19 cellular contexts compared by ENCODE assay signal in genomic region chr4:39406763-39407583, GRCh38. TPM values are rescaled to one million over a fixed set of nuclear protein-coding genes. Genes with fewer than 3 reads are reported as not detected.
DNase-seq lines count a peak whose midpoint lies in the region; ATAC-seq lines count a peak whose summit lies in the region.
"Had no signal": no experiment of that assay in that cellular context is flagged by ENCODE, and none has a peak within 500 bp of the region (broad histone marks: within the 10 kb centered on the region; RNA-seq: fewer than 3 reads in every experiment).

KLB (plus strand) TSS chr4:39406930; CDS start chr4:39406950, 20 bp downstream.

- no peak for DNase-seq in right cardiac atrium
- DNase-seq in cardiac septum (ENCODE audit: low spot score) = no peak
- DNase-seq in medulla oblongata (ENCODE audit: extremely low spot score) = peak; percentile 3
- DNase-seq in NCI-H1092 treated with DMSO at 0.1 percent for 48 hours (lab: John Stamatoyannopoulos, UW) = no peak
- no peak for DNase-seq in T-helper 1 cell
- no peak for DNase-seq in occipital lobe (lab: John Stamatoyannopoulos, UW)
- DNase-seq: activated CD4-positive, alpha-beta T cell treated with anti-CD3 and anti-CD28 coated beads, Interleukin-2, amount 10 ng/mL, durations not matched to agents 24 days and 14 days; caudate nucleus; head of caudate nucleus; islet precursor cell; NK-92 treated with Interleukin-12 subunit alpha and Interleukin-12 subunit beta, amount 100 ng/mL, for 24 hours; posterior cingulate gyrus had no signal

- H3K4me3 ChIP-seq in right cardiac atrium (ENCODE audit: low read length) (peak within 1 kb of the TSS; percentile 16), duodenal mucosa (ENCODE audit: low read depth in 1 of 2, low read length in 2 of 2) (peak within 1 kb of the TSS; percentile 41 to 42)
- H3K4me3 ChIP-seq: suprapubic skin had no signal

- intact Hi-C loops in right cardiac atrium (cut with DNase I) = no loop called here
- intact Hi-C loops in cardiac septum (cut with DNase I) = no loop called here

- H3K27ac ChIP-seq in right cardiac atrium (ENCODE audit: low read length) (no peak within 1 kb of the TSS), duodenal mucosa (ENCODE audit: low read depth, low read length) (no peak within 1 kb of the TSS)
- H3K27ac ChIP-seq: suprapubic skin had no signal

- H3K27me3 ChIP-seq in right cardiac atrium (ENCODE audit: control insufficient read depth, insufficient read depth) (no peaks in the 10 kb centered on the region), duodenal mucosa (ENCODE audit: control insufficient read depth in 1 of 2, insufficient read depth in 2 of 2, low read length in 2 of 2) (no peaks in the 10 kb centered on the region)
- H3K27me3 ChIP-seq: suprapubic skin had no signal

- WGBS in right cardiac atrium = 29% methylated on average over 12 of the region's 12 CpGs

- no peak within 1 kb of the TSS for H3K9ac ChIP-seq in duodenal mucosa (ENCODE audit: low read depth in 1 of 2, low read length in 2 of 2)

- ATAC-seq in right cardiac atrium = no peak
- no peak for ATAC-seq in HG02610 (IDR thresholded peaks at IDR 0.05; ENCODE audit: unreplicated experiment)
- ATAC-seq: activated naive CD4-positive, alpha-beta T cell treated with anti-CD3 and anti-CD28 coated beads, Interleukin-2, amount 50 U/mL, for 72 hours; Right ventricle myocardium inferior had no signal

- H3K36me3 ChIP-seq in duodenal mucosa (ENCODE audit: control insufficient read depth in 1 of 2, insufficient read depth in 2 of 2, low read length in 2 of 2) = no peaks in the 10 kb centered on the region
- H3K36me3 ChIP-seq: suprapubic skin had no signal

- H3K9me3 ChIP-seq in right cardiac atrium (ENCODE audit: control insufficient read depth, low read length) (no peaks in the 10 kb centered on the region), duodenal mucosa (ENCODE audit: control insufficient read depth in 1 of 2, low read length in 2 of 2) (no peaks in the 10 kb centered on the region)
- H3K9me3 ChIP-seq: suprapubic skin had no signal

- H3K4me1 ChIP-seq in right cardiac atrium (ENCODE audit: control insufficient read depth, insufficient read depth, low read length) = no peaks in the 10 kb centered on the region
- H3K4me1 ChIP-seq in duodenal mucosa (ENCODE audit: control insufficient read depth in 1 of 2, insufficient read depth in 2 of 2, low read length in 2 of 2) = peaks cover 0 to 12% of the 10 kb centered on the region in 2 donors
- H3K4me1 ChIP-seq: suprapubic skin had no signal

RNA-seq across cellular contexts. Expression of gene KLB, which starts in this region (rescaled TPM):
- total RNA-seq in right cardiac atrium (under 1 TPM; 0.03 to 0.28 (median 0.06) TPM), cardiac septum (0.05 TPM), occipital lobe (not detected)
- polyA plus RNA-seq in right cardiac atrium = 0.32 TPM
- total RNA-seq: activated CD4-positive, alpha-beta T cell treated with anti-CD3 and anti-CD28 coated beads, Interleukin-2, amount 10 ng/mL, durations not matched to agents 24 days and 14 days; activated naive CD4-positive, alpha-beta T cell treated with anti-CD3 and anti-CD28 coated beads, Interleukin-2, amount 50 U/mL, for 72 hours; mucosa of gallbladder had no signal
- polyA plus RNA-seq: AG04450 had no signal
